In the genomic region with DNA sequence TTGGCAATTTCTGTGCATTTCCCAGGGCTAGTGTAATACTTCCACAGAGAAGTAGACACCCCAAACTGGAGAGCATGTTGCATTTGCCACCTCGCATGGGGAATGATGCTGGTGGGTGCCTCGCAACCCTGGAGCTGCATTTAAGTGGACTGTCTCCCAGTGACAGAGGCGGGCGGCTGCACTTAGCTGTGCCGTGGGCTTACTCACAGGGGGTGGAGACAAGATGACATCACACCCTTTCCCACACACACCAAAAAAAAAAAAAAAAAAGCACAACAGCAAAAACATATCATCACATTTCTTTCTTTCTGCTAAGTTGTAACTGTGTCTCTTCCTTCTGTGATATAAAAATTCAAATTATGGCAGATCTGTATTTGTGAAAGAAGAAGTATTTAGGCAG, we compare ENCODE assay signal across 9 cellular contexts. TPM values are rescaled to one million over a fixed set of nuclear protein-coding genes. Genes with fewer than 3 reads are reported as not detected.
DNase-seq lines count a peak whose midpoint lies in the region; ATAC-seq and TF ChIP-seq lines count a peak whose summit lies in the region.
"Had no signal": no experiment of that assay in that cellular context is flagged by ENCODE, and none has a peak within 500 bp of the region (broad histone marks: within the 10 kb centered on the region; RNA-seq: fewer than 3 reads in every experiment).

A gene with protein sequence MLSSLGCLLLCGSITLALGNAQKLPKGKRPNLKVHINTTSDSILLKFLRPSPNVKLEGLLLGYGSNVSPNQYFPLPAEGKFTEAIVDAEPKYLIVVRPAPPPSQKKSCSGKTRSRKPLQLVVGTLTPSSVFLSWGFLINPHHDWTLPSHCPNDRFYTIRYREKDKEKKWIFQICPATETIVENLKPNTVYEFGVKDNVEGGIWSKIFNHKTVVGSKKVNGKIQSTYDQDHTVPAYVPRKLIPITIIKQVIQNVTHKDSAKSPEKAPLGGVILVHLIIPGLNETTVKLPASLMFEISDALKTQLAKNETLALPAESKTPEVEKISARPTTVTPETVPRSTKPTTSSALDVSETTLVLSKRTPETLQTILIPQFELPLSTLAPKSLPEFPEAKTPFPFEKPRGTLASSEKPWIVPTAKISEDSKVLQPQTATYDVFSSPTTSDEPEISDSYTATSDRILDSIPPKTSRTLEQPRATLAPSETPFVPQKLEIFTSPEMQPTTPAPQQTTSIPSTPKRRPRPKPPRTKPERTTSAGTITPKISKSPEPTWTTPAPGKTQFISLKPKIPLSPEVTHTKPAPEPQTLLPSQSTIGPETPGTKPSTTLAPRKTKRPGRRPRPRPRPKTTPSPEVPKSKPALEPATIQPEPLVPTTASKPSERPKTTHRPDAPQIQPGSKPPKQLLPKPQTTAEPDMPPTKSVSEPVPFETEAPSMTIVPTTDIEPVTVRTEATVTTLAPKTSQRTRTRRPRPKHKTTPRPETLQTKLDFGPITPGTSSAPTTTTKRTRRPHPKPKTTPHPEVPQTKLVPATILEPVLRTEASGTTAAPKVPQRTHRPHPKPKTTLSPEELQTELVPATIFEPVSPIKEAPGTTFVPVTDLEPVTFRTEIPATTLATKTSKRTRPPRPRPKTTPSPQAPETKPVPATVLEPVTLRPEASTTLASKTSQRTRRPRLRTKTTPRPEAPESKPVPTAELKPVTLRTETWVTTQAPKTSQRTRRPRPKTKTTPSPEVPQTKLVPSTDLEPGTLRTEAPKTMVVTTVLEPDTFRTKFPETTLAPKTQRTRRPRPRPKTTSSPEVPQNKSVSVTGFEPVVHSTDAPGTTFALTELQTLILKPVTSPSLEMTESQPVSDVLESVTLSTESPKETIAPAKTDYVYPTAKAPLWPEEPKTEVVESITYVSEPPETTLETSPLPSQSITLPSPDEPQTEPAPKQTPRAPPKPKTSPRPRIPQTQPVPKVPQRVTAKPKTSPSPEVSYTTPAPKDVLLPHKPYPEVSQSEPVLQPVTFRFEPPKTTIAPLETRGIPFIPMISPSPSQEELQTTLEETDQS (N-terminal part only) (minus strand): TSS at position 113 of the 400 bp plus-strand sequence. CDS start 37 bp downstream, at position 76.

- H3K4me3 ChIP-seq in AG04450 (ENCODE audit: low read depth, low read length) = peak within 1 kb of the TSS; percentile 55
- peak within 1 kb of the TSS in 47 of 59 donors; percentile 0 to 54 (median 30) for H3K4me3 ChIP-seq in dorsolateral prefrontal cortex
- H3K4me3 ChIP-seq in lower lobe of right lung = peak within 1 kb of the TSS; percentile 49
- peak within 1 kb of the TSS; percentile 45 to 50 for H3K4me3 ChIP-seq in tibial artery
- no peak within 1 kb of the TSS for H3K4me3 ChIP-seq in HAP-1
- H3K4me3 ChIP-seq: GM12878 had no signal

- no peaks in the 10 kb centered on the region for H3K9me3 ChIP-seq in AG04450 (ENCODE audit: control insufficient read depth, insufficient read depth, low read length)
- H3K9me3 ChIP-seq in lower lobe of right lung = no peaks in the 10 kb centered on the region
- no peaks in the 10 kb centered on the region for H3K9me3 ChIP-seq in tibial artery
- no peaks in the 10 kb centered on the region for H3K9me3 ChIP-seq in HAP-1

- H3K27ac ChIP-seq in AG04450 (ENCODE audit: low read depth, low read length) (peak within 1 kb of the TSS; percentile 12), dorsolateral prefrontal cortex (peak within 1 kb of the TSS in 5 of 59 donors; percentile 14 to 55 (median 29)), lower lobe of right lung (peak within 1 kb of the TSS; percentile 75), tibial artery (peak within 1 kb of the TSS; percentile 68 to 74)

- H3K27me3 ChIP-seq in AG04450 (ENCODE audit: control insufficient read depth, insufficient read depth, low read length) = no peaks in the 10 kb centered on the region
- peaks cover 0 to 18% (median 0%) of the 10 kb centered on the region in 45 donors for H3K27me3 ChIP-seq in dorsolateral prefrontal cortex
- H3K27me3 ChIP-seq in lower lobe of right lung (ENCODE audit: low read depth) = no peaks in the 10 kb centered on the region
- no peaks in the 10 kb centered on the region for H3K27me3 ChIP-seq in tibial artery
- H3K27me3 ChIP-seq in HAP-1 (ENCODE audit: low read depth) = 0 out of 2 replicates have a peak, but pooled peaks cover 2% of the 10 kb centered on the region

- no peak for TF ChIP-seq CTCF in AG04450 (IDR thresholded peaks at IDR 0.05; ENCODE audit: low read depth, low read length)
- TF ChIP-seq CTCF in dorsolateral prefrontal cortex (IDR thresholded peaks at IDR 0.05 in 54 of 56, conservative IDR thresholded peaks at IDR 0.05 in 2 of 56; ENCODE audit: low read depth in 1 of 56, partially characterized antibody in 56 of 56) = no peak
- TF ChIP-seq CTCF in lower lobe of right lung (IDR thresholded peaks at IDR 0.05) = no peak
- no peak for TF ChIP-seq CTCF in tibial artery (IDR thresholded peaks at IDR 0.05)

- POLR2A ChIA-PET in AG04450 (lab: Yijun Ruan, JAX) = interaction anchor here (0.7 to 1.7 kb wide), 2 partner anchors 11 to 198 kb away, joined by 4 to 5 read pairs; no protein-coding TSS in a partner anchor

- peaks cover 4% of the 10 kb centered on the region for H3K4me1 ChIP-seq in lower lobe of right lung
- peaks cover 0 to 22% (median 12%) of the 10 kb centered on the region in 4 donors for H3K4me1 ChIP-seq in tibial artery
- no peaks in the 10 kb centered on the region for H3K4me1 ChIP-seq in HAP-1

- DNase-seq in AG04450 (ENCODE audit: low read depth, low spot score) = peak; percentile 42
- DNase-seq in MV-4-11 (lab: John Stamatoyannopoulos, UW) = peak; percentile 27
- peak in 8 of 10 donors; percentile 3 to 59 (median 38) for DNase-seq in dorsolateral prefrontal cortex
- DNase-seq in lower lobe of right lung = peak; percentile 65
- DNase-seq in tibial artery = peak; percentile 86 to 91
- DNase-seq in HAP-1 (ENCODE audit: low spot score in 2 of 2) = no peak
- DNase-seq in NCI-H1694 treated with DMSO at 0.1 percent for 48 hours (lab: John Stamatoyannopoulos, UW) = no peak
- no peak for DNase-seq in activated CD8-positive, alpha-beta memory T cell treated with anti-CD3 and anti-CD28 coated beads, Interleukin-2, amount 50 U/mL, for 4 hours

- H3K36me3 ChIP-seq in lower lobe of right lung = no peaks in the 10 kb centered on the region
- no peaks in the 10 kb centered on the region for H3K36me3 ChIP-seq in tibial artery
- H3K36me3 ChIP-seq in HAP-1 (replicated peaks) = no peaks in the 10 kb centered on the region

- in situ Hi-C loops in HAP-1 (cut with MboI; ENCODE audit: low sequenced_read_pairs) = no loop called here

- CTCF ChIA-PET in AG04450 (lab: Charles Lee) = interaction anchor here (0.7 to 1.4 kb wide), 5 partner anchors 72 to 202 kb away, joined by 3 to 5 read pairs (median 3); no protein-coding TSS in a partner anchor

- peak; percentile 91 to 97 for ATAC-seq in lower lobe of right lung
- ATAC-seq: GM12878 had no signal

- intact Hi-C loops in dorsolateral prefrontal cortex (cut with DNase I) (no loop called here), lower lobe of right lung (cut with DNase I) (no loop called here), tibial artery (cut with DNase I; ENCODE audit: low total_unique reads) (no loop called here)

RNA-seq across cellular contexts. Expression of the gene that starts here (rescaled TPM):
- polyA plus RNA-seq in AG04450 (2011; rRNA removed) = 5.3 and 9.3 TPM in 2 replicates
- polyA minus RNA-seq in AG04450 (2011; rRNA and poly(A)+ RNA removed) = 2.9 and 3.0 TPM in 2 replicates
- total RNA-seq in dorsolateral prefrontal cortex (10 to 100 TPM in 79 of 120 experiments, 1 to 10 TPM in 41; 2.4 to 35.6 (median 12.2) TPM), lower lobe of right lung (108 TPM)

Comparison
In these comparisons a context has a peak if more than half of its experiments do, and no peak if none do; other contexts are left out.
1. DNase-seq: peak in AG04450 (single experiment), MV-4-11 (single experiment), dorsolateral prefrontal cortex (8 of 10), lower lobe of right lung (single experiment) and tibial artery (2 of 2); none in HAP-1 (0 of 2), NCI-H1694 treated with DMSO at 0.1 percent for 48 hours (single experiment) and activated CD8-positive, alpha-beta memory T cell treated with anti-CD3 and anti-CD28 coated beads, Interleukin-2, amount 50 U/mL, for 4 hours (single experiment).